In the genomic region with DNA sequence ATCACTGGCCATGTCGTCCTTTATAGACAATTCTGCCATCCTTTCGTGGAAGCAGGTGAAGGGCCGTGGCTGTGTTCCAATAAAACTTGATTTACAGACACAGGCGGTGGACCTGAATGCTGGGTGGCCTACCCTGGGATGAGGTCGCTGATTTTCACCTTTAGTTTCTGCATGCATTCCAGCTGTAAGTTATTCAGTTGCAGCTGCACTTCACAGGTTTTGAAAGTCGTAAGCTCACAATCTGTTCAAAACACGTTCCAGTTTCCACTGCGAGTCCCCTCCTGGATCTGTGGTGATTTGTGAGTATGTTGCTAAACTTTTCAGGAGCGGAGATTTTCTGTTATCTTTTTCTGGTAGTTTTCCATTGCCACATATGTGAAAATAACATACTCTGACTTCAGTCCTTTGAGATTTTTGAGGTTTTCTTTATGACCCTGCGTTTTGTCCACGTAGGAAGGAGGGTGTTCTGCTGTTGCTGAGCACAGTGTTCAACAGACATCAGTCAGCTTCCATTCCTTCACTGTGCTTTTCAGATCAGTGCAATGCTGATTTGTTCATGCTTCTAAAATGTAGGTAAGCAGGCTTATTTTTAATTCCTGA, we compare ENCODE assay signal across 1 cellular context.
TF ChIP-seq lines count a peak whose summit lies in the region.

No MANE protein-coding gene starts in this region.

TF ChIP-seq in IMR-90, 13 proteins besides CTCF, POLR2A, EP300 and RAD21:
- TF ChIP-seq, protein P1, sequence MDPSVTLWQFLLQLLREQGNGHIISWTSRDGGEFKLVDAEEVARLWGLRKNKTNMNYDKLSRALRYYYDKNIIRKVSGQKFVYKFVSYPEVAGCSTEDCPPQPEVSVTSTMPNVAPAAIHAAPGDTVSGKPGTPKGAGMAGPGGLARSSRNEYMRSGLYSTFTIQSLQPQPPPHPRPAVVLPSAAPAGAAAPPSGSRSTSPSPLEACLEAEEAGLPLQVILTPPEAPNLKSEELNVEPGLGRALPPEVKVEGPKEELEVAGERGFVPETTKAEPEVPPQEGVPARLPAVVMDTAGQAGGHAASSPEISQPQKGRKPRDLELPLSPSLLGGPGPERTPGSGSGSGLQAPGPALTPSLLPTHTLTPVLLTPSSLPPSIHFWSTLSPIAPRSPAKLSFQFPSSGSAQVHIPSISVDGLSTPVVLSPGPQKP (IDR thresholded peaks at IDR 0.05; ENCODE audit: borderline replicate concordance, low read depth, low read length) = no peak
- TF ChIP-seq FOS (IDR thresholded peaks at IDR 0.05; ENCODE audit: low read depth, low read length) (no peak), MXI1 (IDR thresholded peaks at IDR 0.05; ENCODE audit: borderline replicate concordance, low read depth, low read length) (no peak), CHD1 (IDR thresholded peaks at IDR 0.05; ENCODE audit: low read depth, low read length) (no peak), SMC3 (IDR thresholded peaks at IDR 0.05; ENCODE audit: low read depth, low read length) (no peak), CEBPB (IDR thresholded peaks at IDR 0.05; ENCODE audit: low read depth, low read length) (peak; percentile 45), USF2 (IDR thresholded peaks at IDR 0.05; ENCODE audit: low read depth, low read length) (no peak)
TF ChIP-seq in IMR-90: peak in this region for 1.
